ENCODE assay signal across 8 cellular contexts in the genomic region with DNA sequence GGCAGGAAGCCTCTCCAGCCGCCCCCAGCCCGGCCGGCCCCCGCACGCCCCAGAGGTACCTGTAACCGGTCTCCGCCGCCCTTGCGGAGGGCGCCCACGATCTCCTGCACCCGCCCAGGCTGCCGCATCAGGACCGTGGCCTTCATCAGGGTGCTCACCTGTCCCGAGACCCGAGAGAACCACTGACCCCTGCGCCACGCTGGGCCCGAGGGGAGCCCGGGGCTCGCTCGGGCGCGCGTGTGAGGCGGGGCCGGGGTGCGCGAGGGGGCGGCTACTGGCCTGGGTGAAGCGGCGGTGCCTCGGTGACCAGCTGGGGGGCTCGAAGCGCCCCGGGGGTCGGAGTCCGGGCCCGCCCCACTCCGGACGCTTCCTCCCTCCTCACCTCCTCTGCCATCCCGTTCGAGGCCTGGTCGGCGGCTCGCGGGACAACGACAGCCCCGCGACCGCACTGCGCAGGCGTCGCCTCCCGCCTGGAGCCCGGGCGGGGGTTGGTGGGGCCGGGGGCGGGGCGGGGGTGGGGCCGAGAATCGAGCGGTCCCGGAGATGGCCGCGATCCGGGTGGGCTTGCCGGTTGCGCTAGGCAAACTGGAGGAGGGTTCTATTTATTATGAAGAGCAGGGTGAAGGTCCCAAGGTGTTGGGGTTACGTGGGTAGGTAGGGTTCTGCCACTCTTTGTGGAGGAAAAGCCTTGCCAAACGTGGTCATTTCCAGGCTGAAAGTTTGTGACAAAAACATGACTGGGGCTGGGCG. TPM values are rescaled to one million over a fixed set of nuclear protein-coding genes. Genes with fewer than 3 reads are reported as not detected.
DNase-seq lines count a peak whose midpoint lies in the region; ATAC-seq and TF ChIP-seq lines count a peak whose summit lies in the region.

A gene (minus strand): TSS at position 433 of the 750 bp plus-strand sequence. CDS start 39 bp downstream, at position 394.

- TF ChIP-seq EP300 in transverse colon (IDR thresholded peaks at IDR 0.05; ENCODE audit: low read depth): no peak

- intact Hi-C loops in transverse colon (cut with DNase I; ENCODE audit: low total_unique reads): no loop called here

- peak within 1 kb of the TSS; percentile 97 for H3K4me2 ChIP-seq in parathyroid adenoma (ENCODE audit: low read length)

- H3K4me1 ChIP-seq in cardiac muscle cell (ENCODE audit: low read depth) (peaks cover 7% of the 10 kb centered on the region), parathyroid adenoma (no peaks in the 10 kb centered on the region), transverse colon (peaks cover 0 to 12% (median 10%) of the 10 kb centered on the region in 4 donors)

- TF ChIP-seq POLR2A in GM10847 (IDR thresholded peaks at IDR 0.05; ENCODE audit: extremely low read depth, insufficient read length) (peak; percentile 43), transverse colon (IDR thresholded peaks at IDR 0.05) (no peak)

- peak; percentile 63 for ATAC-seq in HG03175 (IDR thresholded peaks at IDR 0.05; ENCODE audit: unreplicated experiment)
- ATAC-seq in activated naive CD4-positive, alpha-beta T cell treated with anti-CD3 and anti-CD28 coated beads, Interleukin-2, amount 50 U/mL, for 72 hours: peak; percentile 86 to 93
- no peak for ATAC-seq in HG03354 (IDR thresholded peaks at IDR 0.05; ENCODE audit: poor library complexity, severe bottlenecking, unreplicated experiment)

- H3K9me3 ChIP-seq in cardiac muscle cell (ENCODE audit: low read depth): no peaks in the 10 kb centered on the region
- no peaks in the 10 kb centered on the region for H3K9me3 ChIP-seq in parathyroid adenoma (ENCODE audit: control insufficient read depth, low read length)
- H3K9me3 ChIP-seq in transverse colon: no peaks in the 10 kb centered on the region

- peak within 1 kb of the TSS; percentile 80 for H3K4me3 ChIP-seq in cardiac muscle cell
- peak within 1 kb of the TSS; percentile 77 for H3K4me3 ChIP-seq in parathyroid adenoma (ENCODE audit: low read depth, low read length)
- H3K4me3 ChIP-seq in transverse colon: peak within 1 kb of the TSS; percentile 65 to 83 (median 76)

- H3K27ac Mint-ChIP-seq in activated naive CD4-positive, alpha-beta T cell treated with anti-CD3 and anti-CD28 coated beads, Interleukin-2, amount 50 U/mL, for 72 hours: peak within 1 kb of the TSS; percentile 50 to 52

- DNase-seq in SK-N-DZ (ENCODE audit: low spot score) (peak; percentile 76), cardiac muscle cell (ENCODE audit: low read depth in 1 of 2, low spot score in 1 of 2) (peak; percentile 52 to 76), transverse colon (peak; percentile 66)
- DNase-seq in activated naive CD4-positive, alpha-beta T cell treated with anti-CD3 and anti-CD28 coated beads, Interleukin-2, amount 50 U/mL, for 72 hours (ENCODE audit: low spot score in 2 of 2): peak; percentile 64 to 80

- H3K36me3 Mint-ChIP-seq in activated naive CD4-positive, alpha-beta T cell treated with anti-CD3 and anti-CD28 coated beads, Interleukin-2, amount 50 U/mL, for 72 hours: peaks cover 0 to 6% of the 10 kb centered on the region in 2 donors

- peak within 1 kb of the TSS; percentile 96 for H2AFZ ChIP-seq in parathyroid adenoma

- 1% methylated on average over 23 of the region's 72 CpGs; no CpG with 5 or more reads in 1 of the 2 donors for WGBS in transverse colon (ENCODE audit: low coverage in 1 of 2), 2 donors

- no peaks in the 10 kb centered on the region for H3K79me2 ChIP-seq in parathyroid adenoma

- in situ Hi-C loops in transverse colon (cut with MboI; ENCODE audit: low pct_ligation_motif_present in 1 of 4, low pct_unique_long_range_greater_than_20kb in 1 of 4, low sequenced_read_pairs in 3 of 4): no loop called here

- no peaks in the 10 kb centered on the region for H3K27me3 ChIP-seq in cardiac muscle cell
- no peaks in the 10 kb centered on the region for H3K27me3 ChIP-seq in parathyroid adenoma (ENCODE audit: control insufficient read depth, insufficient read depth, low read length)
- no peaks in the 10 kb centered on the region for H3K27me3 ChIP-seq in transverse colon

- H3K36me3 ChIP-seq in cardiac muscle cell: peaks cover 13% of the 10 kb centered on the region
- no peaks in the 10 kb centered on the region for H3K36me3 ChIP-seq in parathyroid adenoma (ENCODE audit: control insufficient read depth, insufficient read depth, low read length)
- peaks cover 0 to 6% (median 0%) of the 10 kb centered on the region in 4 donors for H3K36me3 ChIP-seq in transverse colon

- no peak for TF ChIP-seq CTCF in cardiac muscle cell (IDR thresholded peaks at IDR 0.05; ENCODE audit: low read depth, low read length)
- no peak for TF ChIP-seq CTCF in parathyroid adenoma (IDR thresholded peaks at IDR 0.05)
- TF ChIP-seq CTCF in transverse colon (IDR thresholded peaks at IDR 0.05): no peak

- H3K27ac ChIP-seq in cardiac muscle cell (no peak within 1 kb of the TSS), parathyroid adenoma (peak within 1 kb of the TSS; percentile 43), transverse colon (peak within 1 kb of the TSS; percentile 59 to 87 (median 76))

- peak within 1 kb of the TSS; percentile 78 for H3K9ac ChIP-seq in parathyroid adenoma

- no peaks in the 10 kb centered on the region for H3K9me3 Mint-ChIP-seq in activated naive CD4-positive, alpha-beta T cell treated with anti-CD3 and anti-CD28 coated beads, Interleukin-2, amount 50 U/mL, for 72 hours

RNA-seq across cellular contexts. Expression of the gene that starts here (rescaled TPM):
- polyA plus RNA-seq in SK-N-DZ (2014; cell fraction: cytosol; rRNA removed): 159 and 177 TPM in 2 replicates
- 191 and 202 TPM in 2 replicates for polyA plus RNA-seq in SK-N-DZ (2014; cell fraction: nucleus; rRNA removed)
- total RNA-seq in activated naive CD4-positive, alpha-beta T cell treated with anti-CD3 and anti-CD28 coated beads, Interleukin-2, amount 50 U/mL, for 72 hours: 10 to 100 TPM; 52.4 to 62.1 TPM
- total RNA-seq in cardiac muscle cell (164 and 190 TPM in 2 replicates), transverse colon (10 to 100 TPM in 3 of 4 donors, 1 to 10 TPM in 1; 10.0 to 30.8 (median 24.6) TPM)
- polyA plus RNA-seq in cardiac muscle cell: 221 and 222 TPM in 2 replicates
